In genomic region chr2:241617431-241618154, GRCh38 we compare ENCODE assay signal across 8 cellular contexts. TPM values are rescaled to one million over a fixed set of nuclear protein-coding genes. Genes with fewer than 3 reads are reported as not detected.
DNase-seq lines count a peak whose midpoint lies in the region; TF ChIP-seq lines count a peak whose summit lies in the region.

No MANE protein-coding gene starts in this region.

- no peak for TF ChIP-seq CTCF in astrocyte of the spinal cord (IDR thresholded peaks at IDR 0.05; ENCODE audit: low read depth, low read length)

- in situ Hi-C loops in astrocyte of the spinal cord (cut with HindIII; ENCODE audit: low sequenced_read_pairs): no loop called here

- no peak overlapping the region for H3K4me3 ChIP-seq in astrocyte of the spinal cord (ENCODE audit: low read depth, low read length)

- peak; percentile 19 for DNase-seq in activated naive CD4-positive, alpha-beta T cell treated with Interleukin-2 at 50 U/mL for 16 hours
- DNase-seq in activated naive CD4-positive, alpha-beta T cell (lab: John Stamatoyannopoulos, UW): no peak
- peak; percentile 88 to 93 for DNase-seq in NCI-H2081 (lab: John Stamatoyannopoulos, UW)
- DNase-seq in astrocyte of the spinal cord (ENCODE audit: low read depth, low spot score): peak; percentile 18
- DNase-seq in lung microvascular endothelial cell (ENCODE audit: low read depth in 2 of 2): peak; percentile 39 to 52
- DNase-seq in Ammon's horn (ENCODE audit: low spot score): no peak
- no peak for DNase-seq in stimulated activated CD4-positive, alpha-beta T cell treated with anti-CD3 and anti-CD28 coated beads, Interleukin-1b, Interleukin-23, amount 100 ng/mL, for 48 hours
- no peak for DNase-seq in amniotic stem cell (lab: John Stamatoyannopoulos, UW)

RNA-seq across cellular contexts. Expression of gene THAP4, which starts 19.4 kb away (rescaled TPM):
- total RNA-seq in lung microvascular endothelial cell: 30.5 and 39.1 TPM in 2 replicates

RNA-seq across cellular contexts. Expression of gene ATG4B, which starts 19.9 kb away (rescaled TPM):
- 26.2 and 39.1 TPM in 2 replicates for total RNA-seq in lung microvascular endothelial cell

RNA-seq across cellular contexts. Expression of gene BOK, which starts 59.0 kb away (rescaled TPM):
- total RNA-seq in lung microvascular endothelial cell: 37.7 and 113 TPM in 2 replicates

Comparison
In these comparisons a context has a peak if more than half of its experiments do, and no peak if none do; other contexts are left out.
1. DNase-seq: peak in activated naive CD4-positive, alpha-beta T cell treated with Interleukin-2 at 50 U/mL for 16 hours (single experiment), NCI-H2081 (2 of 2), astrocyte of the spinal cord (single experiment) and lung microvascular endothelial cell (2 of 2); none in activated naive CD4-positive, alpha-beta T cell (0 of 4), Ammon's horn (single experiment), stimulated activated CD4-positive, alpha-beta T cell treated with anti-CD3 and anti-CD28 coated beads, Interleukin-1b, Interleukin-23, amount 100 ng/mL, for 48 hours (single experiment) and amniotic stem cell (single experiment).